ENCODE assay signal across 10 cellular contexts in genomic region chr2:101710690-101711318, GRCh38. TPM values are rescaled to one million over a fixed set of nuclear protein-coding genes. Genes with fewer than 3 reads are reported as not detected.
DNase-seq lines count a peak whose midpoint lies in the region; ATAC-seq and TF ChIP-seq lines count a peak whose summit lies in the region.
"Had no signal": no experiment of that assay in that cellular context is flagged by ENCODE, and none has a peak within 500 bp of the region (broad histone marks: within the 10 kb centered on the region; RNA-seq: fewer than 3 reads in every experiment).

No MANE protein-coding gene starts in this region.

- peak overlapping the region; percentile 55 for H3K27ac Mint-ChIP-seq in activated naive CD8-positive, alpha-beta T cell treated with anti-CD3 and anti-CD28 coated beads for 36 hours
- peak overlapping the region in 1 of 2 donors; percentile 5 for H3K27ac Mint-ChIP-seq in natural killer cell treated with Interleukin-12 subunit alpha and Interleukin-12 subunit beta and Interleukin-15 and Interleukin-18, amount 100 ng/mL, for 72 hours

- ATAC-seq in DND-41 (ENCODE audit: insufficient read depth, low read depth) (peak; percentile 22; the same call in 1 of the 3 replicates), HG03175 (IDR thresholded peaks at IDR 0.05; ENCODE audit: unreplicated experiment) (peak; percentile 42)
- peak; percentile 82 to 92 for ATAC-seq in natural killer cell treated with Interleukin-12 subunit alpha and Interleukin-12 subunit beta and Interleukin-15 and Interleukin-18, amount 100 ng/mL, for 72 hours

- peaks cover 77% of the 10 kb centered on the region for H4K20me1 ChIP-seq in DND-41 (ENCODE audit: insufficient read depth, low read length)

- H2AFZ ChIP-seq in DND-41 (ENCODE audit: low read depth, low read length) = no peak overlapping the region

- H3K27me3 ChIP-seq in DND-41 (ENCODE audit: insufficient read depth, low read length, poor library complexity) = no peaks in the 10 kb centered on the region

- H3K4me1 Mint-ChIP-seq in activated naive CD8-positive, alpha-beta T cell treated with anti-CD3 and anti-CD28 coated beads for 36 hours = peaks cover 63% of the 10 kb centered on the region
- peaks cover 34 to 45% of the 10 kb centered on the region in 2 donors for H3K4me1 Mint-ChIP-seq in natural killer cell treated with Interleukin-12 subunit alpha and Interleukin-12 subunit beta and Interleukin-15 and Interleukin-18, amount 100 ng/mL, for 72 hours (ENCODE audit: low read depth in 2 of 2)

- H3K4me1 ChIP-seq in DND-41 (ENCODE audit: insufficient read depth, low read length) = peaks cover 40% of the 10 kb centered on the region

- no peak overlapping the region for H3K4me2 ChIP-seq in DND-41 (ENCODE audit: insufficient read depth, low read length)

- H3K79me2 ChIP-seq in DND-41 (ENCODE audit: insufficient read depth, low read length) = peaks cover 100% of the 10 kb centered on the region

- no peak overlapping the region for H3K9ac ChIP-seq in DND-41 (ENCODE audit: low read depth, low read length)

- H3K36me3 Mint-ChIP-seq in activated naive CD8-positive, alpha-beta T cell treated with anti-CD3 and anti-CD28 coated beads for 36 hours = peaks cover 7% of the 10 kb centered on the region
- H3K36me3 Mint-ChIP-seq in natural killer cell treated with Interleukin-12 subunit alpha and Interleukin-12 subunit beta and Interleukin-15 and Interleukin-18, amount 100 ng/mL, for 72 hours = no peaks in the 10 kb centered on the region

- TF ChIP-seq CTCF in DND-41 (IDR thresholded peaks at IDR 0.05; ENCODE audit: borderline replicate concordance, extremely low read depth, low read length, poor library complexity, severe bottlenecking) (no peak), coronary artery (IDR thresholded peaks at IDR 0.05) (no peak)

- H3K27me3 Mint-ChIP-seq in activated naive CD8-positive, alpha-beta T cell treated with anti-CD3 and anti-CD28 coated beads for 36 hours = no peaks in the 10 kb centered on the region
- no peaks in the 10 kb centered on the region for H3K27me3 Mint-ChIP-seq in natural killer cell treated with Interleukin-12 subunit alpha and Interleukin-12 subunit beta and Interleukin-15 and Interleukin-18, amount 100 ng/mL, for 72 hours

- peaks cover 18% of the 10 kb centered on the region for H3K36me3 ChIP-seq in DND-41 (ENCODE audit: insufficient read depth, low read length)
- H3K36me3 ChIP-seq: lower lobe of right lung had no signal

- DNase-seq in DND-41 (no peak), GF-D8 (lab: John Stamatoyannopoulos, UW) (no peak), NCI-H510A treated with DMSO at 0.1 percent for 48 hours (lab: John Stamatoyannopoulos, UW) (no peak), coronary artery (ENCODE audit: low spot score) (no peak), cerebellar cortex (ENCODE audit: low spot score) (no peak)
- no peak for DNase-seq in activated naive CD8-positive, alpha-beta T cell treated with anti-CD3 and anti-CD28 coated beads for 36 hours
- no peak for DNase-seq in natural killer cell treated with Interleukin-12 subunit alpha and Interleukin-12 subunit beta and Interleukin-15 and Interleukin-18, amount 100 ng/mL, for 72 hours (ENCODE audit: low spot score)
- DNase-seq: lower lobe of right lung; stimulated activated naive CD4-positive, alpha-beta T cell treated with Interleukin-2 at 50 U/mL for 16 hours had no signal

- H3K9me3 ChIP-seq in DND-41 (ENCODE audit: insufficient read depth, low read length, severe bottlenecking) = no peaks in the 10 kb centered on the region
- H3K9me3 ChIP-seq: lower lobe of right lung had no signal

- H3K4me3 ChIP-seq in DND-41 (ENCODE audit: low read depth in 1 of 2, low read length in 2 of 2) (no peak overlapping the region), coronary artery (no peak overlapping the region)
- H3K4me3 ChIP-seq: lower lobe of right lung had no signal

- peaks cover under 1% of the 10 kb centered on the region for H3K9me3 Mint-ChIP-seq in activated naive CD8-positive, alpha-beta T cell treated with anti-CD3 and anti-CD28 coated beads for 36 hours
- no peaks in the 10 kb centered on the region for H3K9me3 Mint-ChIP-seq in natural killer cell treated with Interleukin-12 subunit alpha and Interleukin-12 subunit beta and Interleukin-15 and Interleukin-18, amount 100 ng/mL, for 72 hours

- H3K27ac ChIP-seq in DND-41 (ENCODE audit: low read length) (no peak overlapping the region), coronary artery (no peak overlapping the region)
- H3K27ac ChIP-seq: lower lobe of right lung had no signal

- H3K4me3 Mint-ChIP-seq in activated naive CD8-positive, alpha-beta T cell treated with anti-CD3 and anti-CD28 coated beads for 36 hours = no peak overlapping the region
- peak overlapping the region; percentile 46 for H3K4me3 Mint-ChIP-seq in natural killer cell treated with Interleukin-12 subunit alpha and Interleukin-12 subunit beta and Interleukin-15 and Interleukin-18, amount 100 ng/mL, for 72 hours

RNA-seq across cellular contexts. Expression of gene MAP4K4, which starts 13.3 kb away (rescaled TPM):
- 10 to 100 TPM; 34.4 to 36.5 TPM for total RNA-seq in activated naive CD8-positive, alpha-beta T cell treated with anti-CD3 and anti-CD28 coated beads for 36 hours
- 10 to 100 TPM; 69.1 to 71.5 TPM for total RNA-seq in natural killer cell treated with Interleukin-12 subunit alpha and Interleukin-12 subunit beta and Interleukin-15 and Interleukin-18, amount 100 ng/mL, for 72 hours

Comparison
In these comparisons a context has a peak if more than half of its experiments do, and no peak if none do; other contexts are left out.
1. ATAC-seq: peak in every context shown above with its lines; median percentile 87 in natural killer cell treated with Interleukin-12 subunit alpha and Interleukin-12 subunit beta and Interleukin-15 and Interleukin-18, amount 100 ng/mL, for 72 hours; 42 in HG03175; 22 in DND-41.